Comparison of ENCODE assay signal across 8 cellular contexts in the genomic region with DNA sequence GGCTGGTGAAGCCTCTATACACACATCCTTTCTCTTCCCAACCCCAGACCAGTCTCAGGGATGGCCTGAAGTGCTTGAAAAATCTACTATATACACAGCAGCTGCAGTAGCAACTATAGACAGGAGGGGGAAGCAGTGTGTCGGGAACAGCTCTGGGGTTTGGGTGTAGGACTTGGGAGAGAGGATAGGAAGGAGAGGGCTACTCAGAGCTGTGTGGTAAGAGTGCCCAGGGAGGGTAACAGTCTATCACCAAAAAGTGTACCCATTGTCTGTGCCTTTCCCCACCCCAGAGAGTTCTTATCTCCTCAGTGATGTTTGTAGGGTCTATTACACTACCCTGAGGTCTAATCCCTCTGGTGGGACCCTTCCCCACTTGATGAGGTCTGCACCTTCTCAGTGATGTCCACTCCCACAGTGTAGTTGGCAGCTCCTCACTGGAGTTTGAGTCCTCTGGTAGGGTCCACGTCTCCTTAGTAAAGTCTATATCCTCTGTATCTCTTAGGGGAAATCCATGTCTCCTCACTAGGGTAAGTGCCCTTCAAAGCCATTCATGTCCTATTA. TPM values are rescaled to one million over a fixed set of nuclear protein-coding genes. Genes with fewer than 3 reads are reported as not detected.
DNase-seq lines count a peak whose midpoint lies in the region; ATAC-seq lines count a peak whose summit lies in the region.

No MANE protein-coding gene starts in this region.

- no peak overlapping the region for H3K4me2 ChIP-seq in mesenchymal stem cell (ENCODE audit: low read length, poor library complexity, severe bottlenecking)

- H3K4ac ChIP-seq in mesenchymal stem cell (ENCODE audit: low read depth in 1 of 2, low read length in 2 of 2) = no peak overlapping the region

- no peak for ATAC-seq in CD4-positive, CD25-positive, alpha-beta regulatory T cell (ENCODE audit: low read depth in 2 of 2)
- no peak for ATAC-seq in GM21619 (IDR thresholded peaks at IDR 0.05; ENCODE audit: unreplicated experiment)

- peaks cover 43% of the 10 kb centered on the region for H3K4me1 ChIP-seq in CD4-positive, CD25-positive, alpha-beta regulatory T cell (ENCODE audit: control insufficient read depth, insufficient read depth, low read length, poor library complexity, severe bottlenecking)
- H3K4me1 ChIP-seq in endocrine pancreas (ENCODE audit: control insufficient read depth, insufficient read depth, low read length) (peaks cover 9% of the 10 kb centered on the region), mesenchymal stem cell (ENCODE audit: control insufficient read depth, insufficient read depth, low read depth, low read length) (peaks cover 17% of the 10 kb centered on the region)

- peak overlapping the region; percentile 45 for H4K8ac ChIP-seq in mesenchymal stem cell (ENCODE audit: low read length)

- no peaks in the 10 kb centered on the region for H3K36me3 Mint-ChIP-seq in CD4-positive, CD25-positive, alpha-beta regulatory T cell
- peaks cover 6% of the 10 kb centered on the region for H3K36me3 Mint-ChIP-seq in activated CD4-positive, alpha-beta memory T cell treated with anti-CD3 and anti-CD28 coated beads, Interleukin-2, amount 10 ng/mL, durations not matched to agents 7 days and 5 days (ENCODE audit: low read depth)

- no peaks in the 10 kb centered on the region for H3K9me3 Mint-ChIP-seq in CD4-positive, CD25-positive, alpha-beta regulatory T cell
- no peaks in the 10 kb centered on the region for H3K9me3 Mint-ChIP-seq in activated CD4-positive, alpha-beta memory T cell treated with anti-CD3 and anti-CD28 coated beads, Interleukin-2, amount 10 ng/mL, durations not matched to agents 7 days and 5 days

- peak overlapping the region; percentile 64 to 93 (median 88) for H3K4me3 Mint-ChIP-seq in CD4-positive, CD25-positive, alpha-beta regulatory T cell
- peak overlapping the region; percentile 74 for H3K4me3 Mint-ChIP-seq in activated CD4-positive, alpha-beta memory T cell treated with anti-CD3 and anti-CD28 coated beads, Interleukin-2, amount 10 ng/mL, durations not matched to agents 7 days and 5 days

- POLR2A ChIA-PET in activated CD4-positive, alpha-beta memory T cell treated with anti-CD3 and anti-CD28 coated beads, Interleukin-2, amount 10 ng/mL, durations not matched to agents 7 days and 5 days (lab: Charles Lee) = interaction anchor here (0.8 to 3.8 kb wide), 5 partner anchors 43 to 218 kb away, joined by 4 to 37 read pairs (median 13); a partner anchor contains a TSS

- no peak overlapping the region for H2AFZ ChIP-seq in mesenchymal stem cell (ENCODE audit: low read depth, low read length)

- H3K27ac Mint-ChIP-seq in CD4-positive, CD25-positive, alpha-beta regulatory T cell = peak overlapping the region; percentile 67 to 92 (median 77)
- H3K27ac Mint-ChIP-seq in activated CD4-positive, alpha-beta memory T cell treated with anti-CD3 and anti-CD28 coated beads, Interleukin-2, amount 10 ng/mL, durations not matched to agents 7 days and 5 days = peak overlapping the region; percentile 21

- no peak overlapping the region for H3K27ac ChIP-seq in CD4-positive, CD25-positive, alpha-beta regulatory T cell (ENCODE audit: insufficient read depth, low read length, poor library complexity, severe bottlenecking)
- H3K27ac ChIP-seq in mesenchymal stem cell (ENCODE audit: low read length, poor library complexity, severe bottlenecking) = no peak overlapping the region

- peak overlapping the region in 1 of 2 experiments; percentile 30 for H2BK12ac ChIP-seq in mesenchymal stem cell (ENCODE audit: low read length in 2 of 2)

- H3K23ac ChIP-seq in mesenchymal stem cell (ENCODE audit: low read length in 2 of 2) = no peak overlapping the region

- H2BK120ac ChIP-seq in mesenchymal stem cell (ENCODE audit: low read depth, low read length) = no peak overlapping the region

- peak overlapping the region in 1 of 2 experiments; percentile 40 for H3K18ac ChIP-seq in mesenchymal stem cell (ENCODE audit: low read depth in 1 of 2, low read length in 2 of 2)

- WGBS in mesenchymal stem cell = 57% methylated on average over 1 of the region's 2 CpGs

- no peaks in the 10 kb centered on the region for H3K9me3 ChIP-seq in CD4-positive, CD25-positive, alpha-beta regulatory T cell (ENCODE audit: control insufficient read depth in 2 of 2, low read length in 2 of 2)
- H3K9me3 ChIP-seq in endocrine pancreas (ENCODE audit: control insufficient read depth, low read length) (no peaks in the 10 kb centered on the region), mesenchymal stem cell (ENCODE audit: control insufficient read depth, low read length) (no peaks in the 10 kb centered on the region)

- no peak overlapping the region for H2BK15ac ChIP-seq in mesenchymal stem cell (ENCODE audit: low read depth, poor library complexity, severe bottlenecking)

- peak overlapping the region; percentile 8 for H2AK5ac ChIP-seq in mesenchymal stem cell (ENCODE audit: low read length, severe bottlenecking)

- H3K9ac ChIP-seq in endocrine pancreas (ENCODE audit: control insufficient read depth, insufficient read depth, low read length) = peak overlapping the region; percentile 62
- peak overlapping the region; percentile 14 for H3K9ac ChIP-seq in mesenchymal stem cell (ENCODE audit: low read length)

- H4K91ac ChIP-seq in mesenchymal stem cell (ENCODE audit: low read length) = no peak overlapping the region

- H3K79me1 ChIP-seq in mesenchymal stem cell (replicated peaks; ENCODE audit: low read length, poor library complexity, severe bottlenecking) = peaks cover 29% of the 10 kb centered on the region

- no peak overlapping the region for H3K4me3 ChIP-seq in CD4-positive, CD25-positive, alpha-beta regulatory T cell (ENCODE audit: low read depth, low read length)
- H3K4me3 ChIP-seq in endocrine pancreas (ENCODE audit: control insufficient read depth, insufficient read depth, low read length) = no peak overlapping the region
- no peak overlapping the region for H3K4me3 ChIP-seq in mesenchymal stem cell (ENCODE audit: insufficient read depth in 1 of 2, low read depth in 1 of 2, low read length in 2 of 2)

- peak in 2 of 3 donors; percentile 27 to 73 for DNase-seq in CD4-positive, CD25-positive, alpha-beta regulatory T cell
- DNase-seq in HPDE6-E6E7 (ENCODE audit: extremely low spot score) (peak; percentile 97), NCI-H69 (lab: John Stamatoyannopoulos, UW) (peak; percentile 89), mesenchymal stem cell (peak; percentile 89)
- peak; percentile 73 for DNase-seq in activated CD4-positive, alpha-beta memory T cell treated with anti-CD3 and anti-CD28 coated beads, Interleukin-2, amount 10 ng/mL, durations not matched to agents 7 days and 5 days
- peak; percentile 32 to 39 for DNase-seq in stimulated activated CD8-positive, alpha-beta memory T cell treated with anti-CD3 and anti-CD28 coated beads, Interleukin-15, amount 100 ng/mL, for 48 hours (ENCODE audit: low read depth in 2 of 2)

- no peaks in the 10 kb centered on the region for H3K27me3 Mint-ChIP-seq in CD4-positive, CD25-positive, alpha-beta regulatory T cell
- H3K27me3 Mint-ChIP-seq in activated CD4-positive, alpha-beta memory T cell treated with anti-CD3 and anti-CD28 coated beads, Interleukin-2, amount 10 ng/mL, durations not matched to agents 7 days and 5 days = peaks cover 4% of the 10 kb centered on the region

- H2BK5ac ChIP-seq in mesenchymal stem cell (ENCODE audit: low read depth, low read length, poor library complexity, severe bottlenecking) = no peak overlapping the region

- no peaks in the 10 kb centered on the region for H3K27me3 ChIP-seq in CD4-positive, CD25-positive, alpha-beta regulatory T cell (ENCODE audit: control insufficient read depth, insufficient read depth, low read length)
- H3K27me3 ChIP-seq in endocrine pancreas (ENCODE audit: control insufficient read depth, insufficient read depth, low read length) = no peaks in the 10 kb centered on the region
- H3K27me3 ChIP-seq in mesenchymal stem cell (ENCODE audit: control insufficient read depth in 1 of 2, insufficient read depth in 1 of 2, low read length in 2 of 2) = no peaks in the 10 kb centered on the region

- CTCF ChIA-PET in activated CD4-positive, alpha-beta memory T cell treated with anti-CD3 and anti-CD28 coated beads, Interleukin-2, amount 10 ng/mL, durations not matched to agents 7 days and 5 days (lab: Charles Lee) = interaction anchor here (0.7 to 5.4 kb wide), 20 partner anchors 9 to 432 kb away, joined by 3 to 100 read pairs (median 4); a partner anchor contains a TSS

- peaks cover 13 to 84% (median 57%) of the 10 kb centered on the region in 4 donors for H3K4me1 Mint-ChIP-seq in CD4-positive, CD25-positive, alpha-beta regulatory T cell
- peaks cover 64% of the 10 kb centered on the region for H3K4me1 Mint-ChIP-seq in activated CD4-positive, alpha-beta memory T cell treated with anti-CD3 and anti-CD28 coated beads, Interleukin-2, amount 10 ng/mL, durations not matched to agents 7 days and 5 days

- H3K14ac ChIP-seq in mesenchymal stem cell (ENCODE audit: low read length in 2 of 2) = no peak overlapping the region

- no peaks in the 10 kb centered on the region for H3K36me3 ChIP-seq in CD4-positive, CD25-positive, alpha-beta regulatory T cell (ENCODE audit: control insufficient read depth, insufficient read depth, low read length)
- no peaks in the 10 kb centered on the region for H3K36me3 ChIP-seq in endocrine pancreas (ENCODE audit: control insufficient read depth, insufficient read depth, low read length)
- H3K36me3 ChIP-seq in mesenchymal stem cell (ENCODE audit: control insufficient read depth in 1 of 2, insufficient read depth in 2 of 2, low read depth in 1 of 2, low read length in 2 of 2) = peaks cover 0 to 4% of the 10 kb centered on the region in 2 experiments

RNA-seq across cellular contexts. Expression of a gene that starts 1.5 kb away (rescaled TPM):
- 20.9 TPM for total RNA-seq in CD4-positive, CD25-positive, alpha-beta regulatory T cell
- 1 to 10 TPM; 3.9 to 6.9 (median 5.4) TPM for polyA plus RNA-seq in CD4-positive, CD25-positive, alpha-beta regulatory T cell
- 1 to 10 TPM; 5.7 to 5.9 TPM for total RNA-seq in activated CD4-positive, alpha-beta memory T cell treated with anti-CD3 and anti-CD28 coated beads, Interleukin-2, amount 10 ng/mL, durations not matched to agents 7 days and 5 days
- polyA plus RNA-seq in mesenchymal stem cell (2013, experiment 1 of 2) = 15.1 TPM
- 14.4 TPM for polyA plus RNA-seq in mesenchymal stem cell (2013, experiment 2 of 2)

RNA-seq across cellular contexts. Expression of a gene that starts 2.2 kb away (rescaled TPM):
- total RNA-seq in CD4-positive, CD25-positive, alpha-beta regulatory T cell = 8.8 TPM
- 10 to 100 TPM in 3 of 4 donors, 1 to 10 TPM in 1; 8.8 to 14.1 (median 12.8) TPM for polyA plus RNA-seq in CD4-positive, CD25-positive, alpha-beta regulatory T cell
- total RNA-seq in activated CD4-positive, alpha-beta memory T cell treated with anti-CD3 and anti-CD28 coated beads, Interleukin-2, amount 10 ng/mL, durations not matched to agents 7 days and 5 days = 10 to 100 TPM; 43.5 to 47.5 TPM
- polyA plus RNA-seq in mesenchymal stem cell (2013, experiment 1 of 2) = 76.1 TPM
- polyA plus RNA-seq in mesenchymal stem cell (2013, experiment 2 of 2) = 72.3 TPM

RNA-seq across cellular contexts. Expression of a gene that starts 48.7 kb away (rescaled TPM):
- total RNA-seq in CD4-positive, CD25-positive, alpha-beta regulatory T cell = 31.5 TPM
- 1 to 10 TPM; 1.7 to 4.0 (median 3.5) TPM for polyA plus RNA-seq in CD4-positive, CD25-positive, alpha-beta regulatory T cell
- total RNA-seq in activated CD4-positive, alpha-beta memory T cell treated with anti-CD3 and anti-CD28 coated beads, Interleukin-2, amount 10 ng/mL, durations not matched to agents 7 days and 5 days = 10 to 100 TPM; 28.9 to 29.8 TPM
- polyA plus RNA-seq in mesenchymal stem cell (2013, experiment 1 of 2) = 28.3 TPM
- polyA plus RNA-seq in mesenchymal stem cell (2013, experiment 2 of 2) = 25.6 TPM

Comparison
In these comparisons a context has a peak if more than half of its experiments do, and no peak if none do; other contexts are left out.
1. DNase-seq: peak in every context shown above with its lines; median percentile 97 in HPDE6-E6E7; 89 in NCI-H69; 89 in mesenchymal stem cell; 73 in activated CD4-positive, alpha-beta memory T cell treated with anti-CD3 and anti-CD28 coated beads, Interleukin-2, amount 10 ng/mL, durations not matched to agents 7 days and 5 days; 50 in CD4-positive, CD25-positive, alpha-beta regulatory T cell; 36 in stimulated activated CD8-positive, alpha-beta memory T cell treated with anti-CD3 and anti-CD28 coated beads, Interleukin-15, amount 100 ng/mL, for 48 hours.